In the genomic region with DNA sequence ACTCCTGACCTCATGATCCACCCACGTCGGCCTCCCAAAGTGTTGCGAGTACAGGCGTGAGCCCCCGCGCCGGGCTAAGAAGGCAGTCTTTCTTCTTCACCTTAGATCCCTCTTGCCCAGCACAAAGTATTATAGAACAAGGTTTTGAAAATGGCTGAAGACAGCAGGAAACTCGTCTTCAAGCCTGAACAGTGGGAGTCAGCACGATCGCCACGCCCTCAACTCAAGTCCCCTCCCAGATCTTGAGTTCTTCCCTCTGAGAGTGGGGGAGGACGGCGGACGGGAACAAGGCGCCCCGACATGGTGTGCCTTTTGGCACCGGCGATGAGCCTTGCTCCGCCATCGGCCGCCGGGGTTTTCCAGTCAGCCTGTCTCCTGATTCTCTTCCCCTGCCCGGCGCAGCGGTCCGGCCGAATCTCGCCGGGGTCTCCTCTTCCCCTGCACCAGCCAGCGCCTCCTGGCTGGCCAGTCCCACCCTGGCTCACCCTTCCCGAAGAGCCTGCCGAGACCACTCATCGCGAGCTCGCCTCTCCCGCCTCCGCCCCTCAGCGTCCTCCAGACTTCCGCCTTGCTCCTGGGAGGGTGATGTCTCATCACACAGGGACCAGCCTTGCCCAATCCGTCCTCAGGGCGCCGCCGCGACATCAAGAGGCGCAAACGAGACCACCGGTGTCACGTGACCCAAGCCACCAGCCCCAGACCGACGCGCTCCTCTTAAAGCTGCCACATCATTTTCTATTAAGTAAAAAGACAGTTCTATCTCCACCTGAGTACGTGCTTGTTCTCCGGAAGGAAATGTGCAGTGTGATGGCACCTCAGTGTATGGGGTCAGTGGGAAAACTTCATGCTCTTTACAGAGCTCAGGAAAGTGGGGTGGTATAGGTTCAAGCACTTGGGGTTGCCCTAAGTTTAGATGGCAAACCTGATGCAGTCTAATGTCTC, we compare ENCODE assay signal across 1 cellular context.
TF ChIP-seq lines count a peak whose summit lies in the region.

A gene with protein sequence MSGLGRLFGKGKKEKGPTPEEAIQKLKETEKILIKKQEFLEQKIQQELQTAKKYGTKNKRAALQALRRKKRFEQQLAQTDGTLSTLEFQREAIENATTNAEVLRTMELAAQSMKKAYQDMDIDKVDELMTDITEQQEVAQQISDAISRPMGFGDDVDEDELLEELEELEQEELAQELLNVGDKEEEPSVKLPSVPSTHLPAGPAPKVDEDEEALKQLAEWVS (minus strand): TSS at position 565 of the 942 bp plus-strand sequence. CDS start 49 bp downstream, at position 516.

TF ChIP-seq in HepG2, 621 proteins besides CTCF, POLR2A, EP300 and RAD21 (continued from another document):
- TF ChIP-seq, protein P1, sequence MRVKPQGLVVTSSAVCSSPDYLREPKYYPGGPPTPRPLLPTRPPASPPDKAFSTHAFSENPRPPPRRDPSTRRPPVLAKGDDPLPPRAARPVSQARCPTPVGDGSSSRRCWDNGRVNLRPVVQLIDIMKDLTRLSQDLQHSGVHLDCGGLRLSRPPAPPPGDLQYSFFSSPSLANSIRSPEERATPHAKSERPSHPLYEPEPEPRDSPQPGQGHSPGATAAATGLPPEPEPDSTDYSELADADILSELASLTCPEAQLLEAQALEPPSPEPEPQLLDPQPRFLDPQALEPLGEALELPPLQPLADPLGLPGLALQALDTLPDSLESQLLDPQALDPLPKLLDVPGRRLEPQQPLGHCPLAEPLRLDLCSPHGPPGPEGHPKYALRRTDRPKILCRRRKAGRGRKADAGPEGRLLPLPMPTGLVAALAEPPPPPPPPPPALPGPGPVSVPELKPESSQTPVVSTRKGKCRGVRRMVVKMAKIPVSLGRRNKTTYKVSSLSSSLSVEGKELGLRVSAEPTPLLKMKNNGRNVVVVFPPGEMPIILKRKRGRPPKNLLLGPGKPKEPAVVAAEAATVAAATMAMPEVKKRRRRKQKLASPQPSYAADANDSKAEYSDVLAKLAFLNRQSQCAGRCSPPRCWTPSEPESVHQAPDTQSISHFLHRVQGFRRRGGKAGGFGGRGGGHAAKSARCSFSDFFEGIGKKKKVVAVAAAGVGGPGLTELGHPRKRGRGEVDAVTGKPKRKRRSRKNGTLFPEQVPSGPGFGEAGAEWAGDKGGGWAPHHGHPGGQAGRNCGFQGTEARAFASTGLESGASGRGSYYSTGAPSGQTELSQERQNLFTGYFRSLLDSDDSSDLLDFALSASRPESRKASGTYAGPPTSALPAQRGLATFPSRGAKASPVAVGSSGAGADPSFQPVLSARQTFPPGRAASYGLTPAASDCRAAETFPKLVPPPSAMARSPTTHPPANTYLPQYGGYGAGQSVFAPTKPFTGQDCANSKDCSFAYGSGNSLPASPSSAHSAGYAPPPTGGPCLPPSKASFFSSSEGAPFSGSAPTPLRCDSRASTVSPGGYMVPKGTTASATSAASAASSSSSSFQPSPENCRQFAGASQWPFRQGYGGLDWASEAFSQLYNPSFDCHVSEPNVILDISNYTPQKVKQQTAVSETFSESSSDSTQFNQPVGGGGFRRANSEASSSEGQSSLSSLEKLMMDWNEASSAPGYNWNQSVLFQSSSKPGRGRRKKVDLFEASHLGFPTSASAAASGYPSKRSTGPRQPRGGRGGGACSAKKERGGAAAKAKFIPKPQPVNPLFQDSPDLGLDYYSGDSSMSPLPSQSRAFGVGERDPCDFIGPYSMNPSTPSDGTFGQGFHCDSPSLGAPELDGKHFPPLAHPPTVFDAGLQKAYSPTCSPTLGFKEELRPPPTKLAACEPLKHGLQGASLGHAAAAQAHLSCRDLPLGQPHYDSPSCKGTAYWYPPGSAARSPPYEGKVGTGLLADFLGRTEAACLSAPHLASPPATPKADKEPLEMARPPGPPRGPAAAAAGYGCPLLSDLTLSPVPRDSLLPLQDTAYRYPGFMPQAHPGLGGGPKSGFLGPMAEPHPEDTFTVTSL (CRISPR knock-in tag; IDR thresholded peaks at IDR 0.05; ENCODE audit: borderline replicate concordance): no peak
- TF ChIP-seq, protein P2, sequence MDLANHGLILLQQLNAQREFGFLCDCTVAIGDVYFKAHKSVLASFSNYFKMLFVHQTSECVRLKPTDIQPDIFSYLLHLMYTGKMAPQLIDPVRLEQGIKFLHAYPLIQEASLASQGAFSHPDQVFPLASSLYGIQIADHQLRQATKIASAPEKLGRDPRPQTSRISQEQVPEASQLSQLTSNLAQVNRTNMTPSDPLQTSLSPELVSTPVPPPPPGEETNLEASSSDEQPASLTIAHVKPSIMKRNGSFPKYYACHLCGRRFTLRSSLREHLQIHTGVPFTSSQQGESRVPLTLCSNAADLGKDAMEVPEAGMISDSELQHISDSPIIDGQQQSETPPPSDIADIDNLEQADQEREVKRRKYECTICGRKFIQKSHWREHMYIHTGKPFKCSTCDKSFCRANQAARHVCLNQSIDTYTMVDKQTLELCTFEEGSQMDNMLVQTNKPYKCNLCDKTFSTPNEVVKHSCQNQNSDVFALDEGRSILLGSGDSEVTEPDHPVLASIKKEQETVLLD (CRISPR knock-in tag; IDR thresholded peaks at IDR 0.05; ENCODE audit: low read depth): peak; percentile 89
- TF ChIP-seq HOXA5 (CRISPR knock-in tag; IDR thresholded peaks at IDR 0.05): peak; percentile 98
- peak; percentile 95; the same call in 1 of the 2 replicates for TF ChIP-seq CEBPB (IDR thresholded peaks at IDR 0.05; ENCODE audit: borderline replicate concordance, low read depth, low read length)
- no peak for TF ChIP-seq GABPA (IDR thresholded peaks at IDR 0.05; ENCODE audit: low read depth, low read length)
- no peak for TF ChIP-seq GABPA (CRISPR knock-in tag; IDR thresholded peaks at IDR 0.05; ENCODE audit: low read depth)
- TF ChIP-seq ZNF7 (CRISPR knock-in tag; IDR thresholded peaks at IDR 0.05): peak; percentile 38; the same call in 1 of the 2 replicates
- no peak; the same call in none of the 2 replicates for TF ChIP-seq ZNF329 (CRISPR knock-in tag; IDR thresholded peaks at IDR 0.05; ENCODE audit: low read depth)
- TF ChIP-seq ZFP36L2 (CRISPR knock-in tag; IDR thresholded peaks at IDR 0.05): peak; percentile 78; the same call in 1 of the 2 replicates
- no peak for TF ChIP-seq ZNF703 (CRISPR knock-in tag; IDR thresholded peaks at IDR 0.05; ENCODE audit: borderline replicate concordance)
- peak; percentile 100 for TF ChIP-seq CREM (IDR thresholded peaks at IDR 0.05)
- TF ChIP-seq CREM (CRISPR knock-in tag; IDR thresholded peaks at IDR 0.05): peak; percentile 95
- peak; percentile 84; the same call in 1 of the 2 replicates for TF ChIP-seq TEAD2 (CRISPR knock-in tag; IDR thresholded peaks at IDR 0.05)
- TF ChIP-seq NFRKB (IDR thresholded peaks at IDR 0.05): peak; percentile 12
- no peak for TF ChIP-seq RARG (CRISPR knock-in tag; IDR thresholded peaks at IDR 0.05; ENCODE audit: low read depth)
- TF ChIP-seq KLF12 (CRISPR knock-in tag; IDR thresholded peaks at IDR 0.05; ENCODE audit: borderline replicate concordance): peak; percentile 99
- TF ChIP-seq ZNF256 (CRISPR knock-in tag; conservative IDR thresholded peaks at IDR 0.05): peak; percentile 98
- TF ChIP-seq, protein P3, sequence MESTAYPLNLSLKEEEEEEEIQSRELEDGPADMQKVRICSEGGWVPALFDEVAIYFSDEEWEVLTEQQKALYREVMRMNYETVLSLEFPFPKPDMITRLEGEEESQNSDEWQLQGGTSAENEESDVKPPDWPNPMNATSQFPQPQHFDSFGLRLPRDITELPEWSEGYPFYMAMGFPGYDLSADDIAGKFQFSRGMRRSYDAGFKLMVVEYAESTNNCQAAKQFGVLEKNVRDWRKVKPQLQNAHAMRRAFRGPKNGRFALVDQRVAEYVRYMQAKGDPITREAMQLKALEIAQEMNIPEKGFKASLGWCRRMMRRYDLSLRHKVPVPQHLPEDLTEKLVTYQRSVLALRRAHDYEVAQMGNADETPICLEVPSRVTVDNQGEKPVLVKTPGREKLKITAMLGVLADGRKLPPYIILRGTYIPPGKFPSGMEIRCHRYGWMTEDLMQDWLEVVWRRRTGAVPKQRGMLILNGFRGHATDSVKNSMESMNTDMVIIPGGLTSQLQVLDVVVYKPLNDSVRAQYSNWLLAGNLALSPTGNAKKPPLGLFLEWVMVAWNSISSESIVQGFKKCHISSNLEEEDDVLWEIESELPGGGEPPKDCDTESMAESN (CRISPR knock-in tag; conservative IDR thresholded peaks at IDR 0.05): peak; percentile 98
- TF ChIP-seq, protein P4, sequence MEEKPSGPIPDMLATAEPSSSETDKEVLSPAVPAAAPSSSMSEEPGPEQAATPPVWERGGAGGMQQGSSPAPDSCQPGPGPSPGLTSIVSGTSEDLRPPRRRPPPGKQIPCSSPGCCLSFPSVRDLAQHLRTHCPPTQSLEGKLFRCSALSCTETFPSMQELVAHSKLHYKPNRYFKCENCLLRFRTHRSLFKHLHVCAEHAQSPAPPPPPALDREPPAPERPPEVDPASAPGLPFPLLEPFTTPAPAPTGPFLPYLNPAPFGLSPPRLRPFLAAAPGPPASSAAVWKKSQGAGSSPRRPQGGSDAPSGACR (CRISPR knock-in tag; IDR thresholded peaks at IDR 0.05): peak; percentile 64; the same call in 1 of the 2 replicates
- TF ChIP-seq JUN (CRISPR knock-in tag; IDR thresholded peaks at IDR 0.05): peak; percentile 90
- no peak for TF ChIP-seq CBX2 (IDR thresholded peaks at IDR 0.05; ENCODE audit: low read depth, low read length)
- no peak for TF ChIP-seq CBX2 (CRISPR knock-in tag; IDR thresholded peaks at IDR 0.05; ENCODE audit: low read depth)
- peak; percentile 71; the same call in 1 of the 2 replicates for TF ChIP-seq TSC22D2 (CRISPR knock-in tag; IDR thresholded peaks at IDR 0.05; ENCODE audit: borderline replicate concordance)
- no peak; the same call in 1 of the 2 replicates for TF ChIP-seq KDM1A (CRISPR knock-in tag; IDR thresholded peaks at IDR 0.05)
- peak; percentile 98 for TF ChIP-seq YEATS2 (CRISPR knock-in tag; IDR thresholded peaks at IDR 0.05; ENCODE audit: borderline replicate concordance)
